Comparison of ENCODE assay signal across 8 cellular contexts in the genomic region with DNA sequence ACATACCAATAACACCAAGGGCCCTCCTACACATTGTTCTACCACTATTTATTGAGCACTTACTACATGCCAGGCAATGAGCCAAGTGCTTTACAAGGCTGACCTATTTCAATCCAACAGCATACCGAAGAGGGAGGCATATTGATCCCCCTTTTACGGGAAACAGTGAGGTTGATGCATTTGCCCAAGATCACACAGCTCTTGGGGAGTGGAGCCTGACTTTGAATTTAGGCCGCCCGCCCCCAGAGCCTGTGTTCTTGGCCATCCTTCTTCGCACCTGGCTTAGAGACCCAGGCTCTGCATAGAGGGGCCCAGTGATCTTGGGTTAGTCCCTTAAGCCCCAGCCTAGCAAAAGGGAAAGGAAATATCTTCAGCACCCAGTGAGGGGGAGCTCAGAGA.
DNase-seq lines count a peak whose midpoint lies in the region; ATAC-seq and TF ChIP-seq lines count a peak whose summit lies in the region.

No MANE protein-coding gene starts in this region.

- H3K9me2 ChIP-seq in GM23338 (ENCODE audit: insufficient read depth) = no peaks in the 10 kb centered on the region; the same call in 1 of the 2 replicates

- H3K4me1 Mint-ChIP-seq in GM23338 = peaks cover 37% of the 10 kb centered on the region
- H3K4me1 Mint-ChIP-seq in activated naive CD8-positive, alpha-beta T cell treated with anti-CD3 and anti-CD28 coated beads for 36 hours = peaks cover 16% of the 10 kb centered on the region

- H3K27ac ChIP-seq in GM23338 (ENCODE audit: low read depth) (peak overlapping the region; percentile 81), skin epidermis (peak overlapping the region in 20 of 21 experiments; percentile 77 to 95 (median 86))

- peaks cover 5% of the 10 kb centered on the region; the same call in 2 of the 3 replicates for H3K9me3 Mint-ChIP-seq in GM23338
- peaks cover 8% of the 10 kb centered on the region for H3K9me3 Mint-ChIP-seq in activated naive CD8-positive, alpha-beta T cell treated with anti-CD3 and anti-CD28 coated beads for 36 hours

- H3K36me3 ChIP-seq in GM23338 (ENCODE audit: insufficient read depth) (no peaks in the 10 kb centered on the region), iPS-15b (ENCODE audit: control insufficient read depth, insufficient read depth, low read length) (no peaks in the 10 kb centered on the region)

- H3F3A ChIP-seq in GM23338 (replicated peaks; ENCODE audit: low read depth) = peaks cover 46% of the 10 kb centered on the region

- DNase-seq in GM23338 (ENCODE audit: low spot score) (peak; percentile 53), AG20443 (ENCODE audit: low spot score) (no peak), omental fat pad (ENCODE audit: low spot score) (no peak)
- DNase-seq in activated naive CD8-positive, alpha-beta T cell treated with anti-CD3 and anti-CD28 coated beads for 36 hours = no peak

- peak; percentile 4 for ATAC-seq in GM23338
- ATAC-seq in omental fat pad (ENCODE audit: low FRiP score) = no peak
- ATAC-seq in GM18519 (IDR thresholded peaks at IDR 0.05; ENCODE audit: low FRiP score, unreplicated experiment) = no peak
- no peak for ATAC-seq in GM21526 (IDR thresholded peaks at IDR 0.05; ENCODE audit: low FRiP score, unreplicated experiment)

- H3K27me3 ChIP-seq in GM23338 (ENCODE audit: insufficient read depth) (no peaks in the 10 kb centered on the region), iPS-15b (ENCODE audit: control insufficient read depth, insufficient read depth, low read length) (no peaks in the 10 kb centered on the region)

- no peaks in the 10 kb centered on the region for H4K20me1 ChIP-seq in GM23338 (replicated peaks; ENCODE audit: insufficient read depth)

- H3K27me3 Mint-ChIP-seq in GM23338 (ENCODE audit: insufficient read depth, low read depth, poor library complexity) = peaks cover 15% of the 10 kb centered on the region
- H3K27me3 Mint-ChIP-seq in activated naive CD8-positive, alpha-beta T cell treated with anti-CD3 and anti-CD28 coated beads for 36 hours = no peaks in the 10 kb centered on the region

- no peaks in the 10 kb centered on the region for H3K79me2 ChIP-seq in GM23338 (replicated peaks; ENCODE audit: insufficient read depth)

- H3K27ac Mint-ChIP-seq in GM23338 = no peak overlapping the region
- no peak overlapping the region for H3K27ac Mint-ChIP-seq in activated naive CD8-positive, alpha-beta T cell treated with anti-CD3 and anti-CD28 coated beads for 36 hours

- no peaks in the 10 kb centered on the region for H3K9me3 ChIP-seq in iPS-15b (ENCODE audit: control insufficient read depth, insufficient read depth, low read length)

- H3K4me3 Mint-ChIP-seq in GM23338 = peak overlapping the region; percentile 43; the same call in 2 of the 3 replicates
- H3K4me3 Mint-ChIP-seq in activated naive CD8-positive, alpha-beta T cell treated with anti-CD3 and anti-CD28 coated beads for 36 hours = peak overlapping the region; percentile 62

- H3K4me1 ChIP-seq in GM23338 (ENCODE audit: insufficient read depth) = peaks cover 39% of the 10 kb centered on the region
- H3K4me1 ChIP-seq in iPS-15b (ENCODE audit: control insufficient read depth, insufficient read depth, low read length) = peaks cover 21% of the 10 kb centered on the region

- H3K4me3 ChIP-seq in GM23338 = peak overlapping the region; percentile 48
- peak overlapping the region; percentile 37 for H3K4me3 ChIP-seq in iPS-15b (ENCODE audit: low read depth, low read length)
- peak overlapping the region; percentile 19 to 43 (median 26) for H3K4me3 ChIP-seq in skin epidermis

- TF ChIP-seq CTCF in GM23338 (conservative IDR thresholded peaks at IDR 0.05; ENCODE audit: low read depth in 2 of 2) (no peak), omental fat pad (IDR thresholded peaks at IDR 0.05) (no peak)

- peak overlapping the region; percentile 86 for H3K4me2 ChIP-seq in GM23338

- H2AFZ ChIP-seq in GM23338 = no peak overlapping the region

- H3K36me3 Mint-ChIP-seq in GM23338 (ENCODE audit: low read depth) = peaks cover under 1% of the 10 kb centered on the region; the same call in 1 of the 3 replicates
- H3K36me3 Mint-ChIP-seq in activated naive CD8-positive, alpha-beta T cell treated with anti-CD3 and anti-CD28 coated beads for 36 hours = peaks cover under 1% of the 10 kb centered on the region

- no peak overlapping the region for H3K9ac ChIP-seq in iPS-15b (ENCODE audit: low read depth, low read length)

TF ChIP-seq in GM23338, 12 proteins besides CTCF, POLR2A, EP300 and RAD21 (continues in another document):
- TF ChIP-seq NANOG (IDR thresholded peaks at IDR 0.05; ENCODE audit: borderline replicate concordance) (no peak), CREB1 (CRISPR knock-in tag; IDR thresholded peaks at IDR 0.05; ENCODE audit: low read depth) (no peak), EZH2phosphoT487 (IDR thresholded peaks at IDR 0.05; ENCODE audit: unreplicated experiment) (no peak), EZH2 (IDR thresholded peaks at IDR 0.05; ENCODE audit: low read depth, unreplicated experiment) (no peak), ZNF331 (CRISPR knock-in tag; IDR thresholded peaks at IDR 0.05; ENCODE audit: low read depth) (no peak), POLR2AphosphoS5 (IDR thresholded peaks at IDR 0.05; ENCODE audit: low read depth) (no peak), ZNF114 (CRISPR knock-in tag; IDR thresholded peaks at IDR 0.05) (no peak), REST (IDR thresholded peaks at IDR 0.05; ENCODE audit: unreplicated experiment) (no peak), STAT1 (IDR thresholded peaks at IDR 0.05; ENCODE audit: unreplicated experiment) (no peak), JUNB (IDR thresholded peaks at IDR 0.05; ENCODE audit: unreplicated experiment) (no peak)
- TF ChIP-seq, protein P1, sequence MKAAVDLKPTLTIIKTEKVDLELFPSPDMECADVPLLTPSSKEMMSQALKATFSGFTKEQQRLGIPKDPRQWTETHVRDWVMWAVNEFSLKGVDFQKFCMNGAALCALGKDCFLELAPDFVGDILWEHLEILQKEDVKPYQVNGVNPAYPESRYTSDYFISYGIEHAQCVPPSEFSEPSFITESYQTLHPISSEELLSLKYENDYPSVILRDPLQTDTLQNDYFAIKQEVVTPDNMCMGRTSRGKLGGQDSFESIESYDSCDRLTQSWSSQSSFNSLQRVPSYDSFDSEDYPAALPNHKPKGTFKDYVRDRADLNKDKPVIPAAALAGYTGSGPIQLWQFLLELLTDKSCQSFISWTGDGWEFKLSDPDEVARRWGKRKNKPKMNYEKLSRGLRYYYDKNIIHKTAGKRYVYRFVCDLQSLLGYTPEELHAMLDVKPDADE (IDR thresholded peaks at IDR 0.05) = no peak
